ENCODE assay signal across 8 cellular contexts in the genomic region with DNA sequence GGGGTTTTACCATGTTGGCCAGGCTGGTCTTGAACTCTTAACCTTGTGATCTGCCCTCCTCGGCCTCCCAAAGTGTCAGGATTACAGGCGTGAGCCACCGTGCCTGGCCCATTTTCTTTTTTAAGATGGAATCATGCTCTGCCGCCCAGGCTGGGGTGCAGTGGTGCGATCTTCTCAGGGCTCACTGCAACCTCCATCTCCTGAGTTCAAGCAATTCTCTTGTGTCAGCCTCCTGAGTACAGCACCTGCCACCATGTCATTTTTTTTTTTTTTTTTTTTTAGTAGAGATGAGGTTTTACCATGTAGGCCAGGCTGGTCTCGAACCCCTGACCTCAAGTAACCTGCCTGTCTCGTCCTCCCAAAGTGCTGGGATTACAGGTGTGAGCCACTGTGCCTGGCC. TPM values are rescaled to one million over a fixed set of nuclear protein-coding genes. Genes with fewer than 3 reads are reported as not detected.
A peak's percentile ranks its signal among the peaks of the same experiment; 100 is the strongest.
DNase-seq lines count a peak whose midpoint lies in the region; ATAC-seq and TF ChIP-seq lines count a peak whose summit lies in the region.
"Not testable (repeated sequence)": the region's sequence is repeated elsewhere in the genome, so short reads cannot be mapped to it uniquely, and the experiment has no call there.

No MANE protein-coding gene starts in this region.

- intact Hi-C loops in activated B cell treated with CpG ODN at 0.5 μM for 24 hours (cut with micrococcal nuclease), result loop anchor here (1.0 kb wide), 5 partner anchors 19 to 83 kb away; a partner anchor contains a TSS

- DNase-seq in MM.1S, activated B cell treated with CpG ODN at 0.5 μM for 24 hours: not testable (repeated sequence)

- peak overlapping the region; percentile 84 for H3K27ac Mint-ChIP-seq in activated B cell treated with CpG ODN at 0.5 μM for 24 hours

- H3K79me2 ChIP-seq in MM.1S (ENCODE audit: low read length), result not testable (repeated sequence)

- H3K9me2 ChIP-seq in MM.1S (replicated peaks; ENCODE audit: insufficient read depth, low read length), result not testable (repeated sequence)

- not testable (repeated sequence) for H3K36me3 ChIP-seq in BLaER1; MM.1S (replicated peaks; ENCODE audit: insufficient read depth, low read length); neutrophil

- H3K27me3 ChIP-seq in BLaER1; MM.1S (replicated peaks; ENCODE audit: insufficient read depth, low read length); neutrophil: not testable (repeated sequence)

- H3K4me3 ChIP-seq in BLaER1; MM.1S (ENCODE audit: low read length); neutrophil (ENCODE audit: low read depth in 1 of 2, low read length in 1 of 2): not testable (repeated sequence)

- CTCF ChIA-PET in activated B cell treated with CpG ODN at 0.5 μM for 24 hours (lab: Charles Lee), result not testable (repeated sequence)

- H3K4me1 ChIP-seq in BLaER1 (peaks cover 42% of the 10 kb centered on the region), MM.1S (ENCODE audit: low read length) (peaks cover 38% of the 10 kb centered on the region), neutrophil (ENCODE audit: control insufficient read depth in 1 of 2, insufficient read depth in 1 of 2, low read depth in 1 of 2, low read length in 1 of 2) (peaks cover 59 to 68% of the 10 kb centered on the region in 2 experiments)

- H3F3A ChIP-seq in MM.1S (ENCODE audit: insufficient read depth, low read length), result not testable (repeated sequence)

- POLR2A ChIA-PET in activated B cell treated with CpG ODN at 0.5 μM for 24 hours (lab: Charles Lee), result interaction anchor here (0.8 to 1.8 kb wide), 2 partner anchors 20 to 26 kb away, joined by 7 to 11 read pairs; a partner anchor contains a TSS

- H3K27me3 Mint-ChIP-seq in activated B cell treated with CpG ODN at 0.5 μM for 24 hours, result not testable (repeated sequence)

- ATAC-seq in GM18873 (IDR thresholded peaks at IDR 0.05; ENCODE audit: low FRiP score, unreplicated experiment) (peak; percentile 2), GM19467 (IDR thresholded peaks at IDR 0.05; ENCODE audit: unreplicated experiment) (peak; percentile 4), HG02610 (IDR thresholded peaks at IDR 0.05; ENCODE audit: unreplicated experiment) (peak; percentile 0), HG02943 (IDR thresholded peaks at IDR 0.05; ENCODE audit: low read depth, unreplicated experiment) (peak; percentile 2), activated B cell treated with CpG ODN at 0.5 μM for 24 hours (ENCODE audit: low read depth) (peak; percentile 26)

- H2AFZ ChIP-seq in MM.1S (ENCODE audit: low read length), result not testable (repeated sequence)

- not testable (repeated sequence) for TF ChIP-seq CTCF in MM.1S (IDR thresholded peaks at IDR 0.05; ENCODE audit: low read length); activated B cell treated with CpG ODN at 0.5 μM for 24 hours (IDR thresholded peaks at IDR 0.05); neutrophil (IDR thresholded peaks at IDR 0.05)

- H3K9ac ChIP-seq in BLaER1; MM.1S (ENCODE audit: low read length): not testable (repeated sequence)

- H4K20me1 ChIP-seq in BLaER1; MM.1S (ENCODE audit: insufficient read depth, low read length): not testable (repeated sequence)

- not testable (repeated sequence) for H3K9me3 Mint-ChIP-seq in activated B cell treated with CpG ODN at 0.5 μM for 24 hours

- peaks cover 92% of the 10 kb centered on the region for H3K4me1 Mint-ChIP-seq in activated B cell treated with CpG ODN at 0.5 μM for 24 hours

- peak overlapping the region; percentile 38 for H3K4me2 ChIP-seq in BLaER1
- not testable (repeated sequence) for H3K4me2 ChIP-seq in MM.1S (ENCODE audit: low read depth, low read length)

- not testable (repeated sequence) for H3K27ac ChIP-seq in BLaER1
- peak overlapping the region; percentile 11; the same call in 1 of the 2 replicates for H3K27ac ChIP-seq in MM.1S (ENCODE audit: low read length)
- peak overlapping the region; percentile 37 for H3K27ac ChIP-seq in neutrophil

- H3K9me3 ChIP-seq in BLaER1; MM.1S (replicated peaks; ENCODE audit: insufficient read depth, low read length); neutrophil: not testable (repeated sequence)

- H3K36me3 Mint-ChIP-seq in activated B cell treated with CpG ODN at 0.5 μM for 24 hours (ENCODE audit: low read depth), result not testable (repeated sequence)

- H3K4me3 Mint-ChIP-seq in activated B cell treated with CpG ODN at 0.5 μM for 24 hours, result peak overlapping the region; percentile 33

RNA-seq across cellular contexts. Expression of a gene that starts 26.4 kb away (rescaled TPM):
- total RNA-seq in activated B cell treated with CpG ODN at 0.5 μM for 24 hours, result 46.0 and 54.2 TPM in 2 replicates
